Comparison of ENCODE assay signal across 11 cellular contexts in genomic region chr19:45817725-45818301, GRCh38. TPM values are rescaled to one million over a fixed set of nuclear protein-coding genes. Genes with fewer than 3 reads are reported as not detected.
DNase-seq lines count a peak whose midpoint lies in the region; ATAC-seq and TF ChIP-seq lines count a peak whose summit lies in the region.
"Had no signal": no experiment of that assay in that cellular context is flagged by ENCODE, and none has a peak within 500 bp of the region (broad histone marks: within the 10 kb centered on the region; RNA-seq: fewer than 3 reads in every experiment).

No MANE protein-coding gene starts in this region.

- H3K9me3 ChIP-seq in psoas muscle, result no peaks in the 10 kb centered on the region
- H3K9me3 ChIP-seq: ovary, uterus had no signal

- peaks cover 19% of the 10 kb centered on the region for H3K27me3 Mint-ChIP-seq in activated naive CD4-positive, alpha-beta T cell treated with anti-CD3 and anti-CD28 coated beads for 36 hours (ENCODE audit: low read depth)

- intact Hi-C loops in activated naive CD4-positive, alpha-beta T cell treated with anti-CD3 and anti-CD28 coated beads for 36 hours (cut with micrococcal nuclease), result loop anchor here (1.0 to 10.0 kb wide), 5 partner anchors 45 to 447 kb away; partner anchors contain the start of genes SIX5 and SYMPK
- intact Hi-C loops in psoas muscle (cut with DNase I), result loop anchor here in 1 of 2 donors (1.0 kb wide), 1 partner anchor 65 kb away; no protein-coding TSS in a partner anchor

- H3K36me3 ChIP-seq in psoas muscle (ENCODE audit: insufficient read depth in 1 of 2, low read depth in 1 of 2), result peaks cover 0 to 25% of the 10 kb centered on the region in 2 donors
- H3K36me3 ChIP-seq: ovary, uterus had no signal

- no peaks in the 10 kb centered on the region for H3K36me3 Mint-ChIP-seq in activated naive CD4-positive, alpha-beta T cell treated with anti-CD3 and anti-CD28 coated beads, Interleukin-2, amount 50 U/mL, for 72 hours
- H3K36me3 Mint-ChIP-seq in activated naive CD4-positive, alpha-beta T cell treated with anti-CD3 and anti-CD28 coated beads for 36 hours (ENCODE audit: low read depth), result peaks cover 6% of the 10 kb centered on the region

- CTCF ChIA-PET in activated naive CD4-positive, alpha-beta T cell treated with anti-CD3 and anti-CD28 coated beads for 36 hours (lab: Charles Lee), result interaction anchor here (0.6 to 2.0 kb wide), 14 partner anchors 11 to 184 kb away, joined by 3 to 17 read pairs (median 3); partner anchors contain the start of gene DMPK

- TF ChIP-seq CTCF in psoas muscle (IDR thresholded peaks at IDR 0.05), result no peak

- H3K4me3 ChIP-seq in psoas muscle, result no peak overlapping the region
- H3K4me3 ChIP-seq: hepatocyte, ovary, uterus had no signal

- H3K27ac ChIP-seq in psoas muscle, result no peak overlapping the region
- H3K27ac ChIP-seq: hepatocyte, ovary had no signal

- no peaks in the 10 kb centered on the region for H3K4me1 ChIP-seq in psoas muscle
- H3K4me1 ChIP-seq: uterus had no signal

- ATAC-seq in activated naive CD4-positive, alpha-beta T cell treated with anti-CD3 and anti-CD28 coated beads, Interleukin-2, amount 50 U/mL, for 72 hours, result peak; percentile 5 to 19
- ATAC-seq in psoas muscle, result peak in 3 of 4 donors; percentile 7 to 20 (median 19)

- no peak overlapping the region for H3K4me3 Mint-ChIP-seq in activated naive CD4-positive, alpha-beta T cell treated with anti-CD3 and anti-CD28 coated beads for 36 hours
- H3K4me3 Mint-ChIP-seq: T-helper 1 cell treated with Interleukin-12 subunit alpha and Interleukin-12 subunit beta and Interleukin-4 antibody, amounts not matched to agents 30 μg/mL and 1 μg/mL, for 36 hours had no signal

- H3K9me3 Mint-ChIP-seq in activated naive CD4-positive, alpha-beta T cell treated with anti-CD3 and anti-CD28 coated beads, Interleukin-2, amount 50 U/mL, for 72 hours, result no peaks in the 10 kb centered on the region
- H3K9me3 Mint-ChIP-seq in activated naive CD4-positive, alpha-beta T cell treated with anti-CD3 and anti-CD28 coated beads for 36 hours, result no peaks in the 10 kb centered on the region
- H3K9me3 Mint-ChIP-seq: T-helper 1 cell treated with Interleukin-12 subunit alpha and Interleukin-12 subunit beta and Interleukin-4 antibody, amounts not matched to agents 30 μg/mL and 1 μg/mL, for 36 hours had no signal

- in situ Hi-C loops in T47D (cut with HindIII; ENCODE audit: low pct_unique_long_range_greater_than_20kb, low sequenced_read_pairs), result no loop called here

- no peak overlapping the region for H3K27ac Mint-ChIP-seq in activated naive CD4-positive, alpha-beta T cell treated with anti-CD3 and anti-CD28 coated beads, Interleukin-2, amount 50 U/mL, for 72 hours
- no peak overlapping the region for H3K27ac Mint-ChIP-seq in activated naive CD4-positive, alpha-beta T cell treated with anti-CD3 and anti-CD28 coated beads for 36 hours
- H3K27ac Mint-ChIP-seq: T-helper 1 cell treated with Interleukin-12 subunit alpha and Interleukin-12 subunit beta and Interleukin-4 antibody, amounts not matched to agents 30 μg/mL and 1 μg/mL, for 36 hours had no signal

- peaks cover 0 to 2% (median 0%) of the 10 kb centered on the region in 3 donors for H3K27me3 ChIP-seq in psoas muscle (ENCODE audit: insufficient read depth in 3 of 3, low read length in 2 of 3)
- H3K27me3 ChIP-seq: hepatocyte, ovary, uterus had no signal

- no peak for DNase-seq in activated naive CD4-positive, alpha-beta T cell treated with anti-CD3 and anti-CD28 coated beads, Interleukin-2, amount 50 U/mL, for 72 hours (ENCODE audit: low spot score in 2 of 2)
- DNase-seq in activated naive CD4-positive, alpha-beta T cell treated with anti-CD3 and anti-CD28 coated beads for 36 hours, result no peak
- DNase-seq in T47D (ENCODE audit: low read depth in 1 of 2, low spot score in 1 of 2), result peak; percentile 38 to 46
- DNase-seq in psoas muscle, result no peak
- DNase-seq in GM19240 (ENCODE audit: insufficient read length, low spot score), result no peak
- no peak for DNase-seq in cerebellar nuclear complex (lab: John Stamatoyannopoulos, UW)

- WGBS in psoas muscle, 3 donors, result 66 to 79% (median 75%) methylated on average over 17 to 19 of the region's 19 CpGs

- H3K4me1 Mint-ChIP-seq in activated naive CD4-positive, alpha-beta T cell treated with anti-CD3 and anti-CD28 coated beads for 36 hours (ENCODE audit: low read depth), result peaks cover 10% of the 10 kb centered on the region

RNA-seq across cellular contexts. Expression of gene RSPH6A, which starts 2.7 kb away (rescaled TPM):
- under 1 TPM; 0.14 to 0.39 TPM for total RNA-seq in activated naive CD4-positive, alpha-beta T cell treated with anti-CD3 and anti-CD28 coated beads, Interleukin-2, amount 50 U/mL, for 72 hours
- total RNA-seq in activated naive CD4-positive, alpha-beta T cell treated with anti-CD3 and anti-CD28 coated beads for 36 hours, result under 1 TPM in 1 of 2 experiments, not detected in 1; 0.17 TPM
- under 1 TPM in 2 of 4 donors, not detected in 2; 0.12 to 0.15 TPM for total RNA-seq in psoas muscle
- under 1 TPM in 2 of 3 donors, not detected in 1; 0.03 to 0.05 TPM for polyA plus RNA-seq in psoas muscle
- total RNA-seq: hepatocyte had no signal
- polyA plus RNA-seq: AG04450, hepatocyte, ovary had no signal

RNA-seq across cellular contexts. Expression of gene DMWD, which starts 25.2 kb away (rescaled TPM):
- 10 to 100 TPM; 20.4 to 20.5 TPM for total RNA-seq in activated naive CD4-positive, alpha-beta T cell treated with anti-CD3 and anti-CD28 coated beads, Interleukin-2, amount 50 U/mL, for 72 hours
- 10 to 100 TPM; 28.6 to 29.1 TPM for total RNA-seq in activated naive CD4-positive, alpha-beta T cell treated with anti-CD3 and anti-CD28 coated beads for 36 hours
- 100 to 1,000 TPM in 1 of 4 donors, 10 to 100 TPM in 3; 50.8 to 104 (median 66.9) TPM for total RNA-seq in psoas muscle
- 10 to 100 TPM; 38.4 to 61.8 (median 48.2) TPM for polyA plus RNA-seq in psoas muscle

RNA-seq across cellular contexts. Expression of gene DMPK, which starts 35.5 kb away (rescaled TPM):
- 10 to 100 TPM; 11.1 to 13.8 TPM for total RNA-seq in activated naive CD4-positive, alpha-beta T cell treated with anti-CD3 and anti-CD28 coated beads, Interleukin-2, amount 50 U/mL, for 72 hours
- total RNA-seq in activated naive CD4-positive, alpha-beta T cell treated with anti-CD3 and anti-CD28 coated beads for 36 hours, result 1 to 10 TPM; 6.1 TPM
- 100 to 1,000 TPM; 132 to 617 (median 337) TPM for total RNA-seq in psoas muscle
- 10 to 100 TPM; 53.0 to 77.7 (median 77.0) TPM for polyA plus RNA-seq in psoas muscle

RNA-seq across cellular contexts. Expression of gene SYMPK, which starts 45.1 kb away (rescaled TPM):
- total RNA-seq in activated naive CD4-positive, alpha-beta T cell treated with anti-CD3 and anti-CD28 coated beads, Interleukin-2, amount 50 U/mL, for 72 hours, result 100 to 1,000 TPM in 1 of 2 donors, 10 to 100 TPM in 1; 85.8 to 118 TPM
- 10 to 100 TPM; 96.9 to 97.4 TPM for total RNA-seq in activated naive CD4-positive, alpha-beta T cell treated with anti-CD3 and anti-CD28 coated beads for 36 hours
- 10 to 100 TPM; 47.6 to 80.3 (median 56.8) TPM for total RNA-seq in psoas muscle
- 10 to 100 TPM; 27.6 to 37.3 (median 36.6) TPM for polyA plus RNA-seq in psoas muscle

RNA-seq across cellular contexts. Expression of gene FOXA3, which starts 46.3 kb away (rescaled TPM):
- 1 to 10 TPM in 1 of 2 donors, under 1 TPM in 1; 0.46 to 1.3 TPM for total RNA-seq in activated naive CD4-positive, alpha-beta T cell treated with anti-CD3 and anti-CD28 coated beads, Interleukin-2, amount 50 U/mL, for 72 hours
- under 1 TPM in 1 of 2 experiments, not detected in 1; 0.20 TPM for total RNA-seq in activated naive CD4-positive, alpha-beta T cell treated with anti-CD3 and anti-CD28 coated beads for 36 hours
- not detected for total RNA-seq in psoas muscle
- under 1 TPM; 0.05 to 0.35 (median 0.23) TPM for polyA plus RNA-seq in psoas muscle
- total RNA-seq: uterus had no signal
- polyA plus RNA-seq: AG04450 had no signal

Comparison
In these comparisons a context has a peak if more than half of its experiments do, and no peak if none do; other contexts are left out.
1. DNase-seq: peak in T47D (2 of 2); none in activated naive CD4-positive, alpha-beta T cell treated with anti-CD3 and anti-CD28 coated beads, Interleukin-2, amount 50 U/mL, for 72 hours (0 of 2), activated naive CD4-positive, alpha-beta T cell treated with anti-CD3 and anti-CD28 coated beads for 36 hours (single experiment), psoas muscle (0 of 2), GM19240 (single experiment) and cerebellar nuclear complex (0 of 2).
2. RNA of gene DMPK, which starts 35.5 kb away (total RNA-seq): 132 to 617 TPM in psoas muscle; 11.1 to 13.8 TPM in activated naive CD4-positive, alpha-beta T cell treated with anti-CD3 and anti-CD28 coated beads, Interleukin-2, amount 50 U/mL, for 72 hours and 6.1 TPM in activated naive CD4-positive, alpha-beta T cell treated with anti-CD3 and anti-CD28 coated beads for 36 hours; every median in the first group is over 4 times any median in the second.